In the genomic region with DNA sequence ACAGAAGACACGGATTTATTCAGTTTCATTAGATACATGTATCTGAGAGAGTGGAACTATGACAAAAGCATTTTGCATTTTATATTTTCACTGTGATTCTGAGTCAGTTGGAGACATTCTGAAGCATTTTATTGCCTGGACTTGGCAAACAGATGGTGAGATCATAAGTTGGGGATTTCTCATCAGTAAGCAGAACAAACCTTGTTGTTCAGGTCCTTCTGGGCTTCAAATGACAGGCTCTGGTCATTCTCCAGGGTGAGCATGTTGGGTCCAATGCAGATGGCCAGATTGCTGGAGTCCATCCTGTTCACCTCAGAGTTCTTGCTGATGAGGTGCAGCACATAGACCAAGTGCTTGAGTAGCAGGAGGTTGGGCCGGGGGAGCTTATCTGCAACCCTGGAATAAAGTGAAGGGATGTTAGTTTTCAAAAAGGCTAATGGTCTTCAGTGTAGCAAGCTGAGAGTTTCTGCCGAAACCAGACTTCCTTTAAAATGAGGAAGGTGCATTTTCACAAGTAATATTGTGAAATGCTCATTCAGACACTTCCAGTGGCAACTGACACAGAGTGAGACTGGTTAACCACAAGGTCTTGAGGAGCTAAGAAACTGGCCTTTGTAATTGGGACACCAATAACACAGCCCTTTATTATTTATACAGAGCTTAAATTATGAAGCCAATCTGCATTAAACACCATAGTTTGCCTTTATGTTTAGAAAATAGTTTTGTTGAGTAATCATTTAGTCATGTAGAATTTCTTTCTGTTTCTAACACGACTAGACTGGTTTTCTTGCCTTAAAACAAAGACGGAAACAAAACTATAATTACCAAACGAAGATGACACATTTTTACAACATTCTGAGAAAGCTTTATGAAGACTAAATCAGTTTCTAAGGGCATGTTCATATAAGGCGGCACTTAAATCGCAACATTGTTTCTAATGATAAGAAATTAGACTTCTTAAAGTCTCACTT, we compare ENCODE assay signal across 9 cellular contexts. TPM values are rescaled to one million over a fixed set of nuclear protein-coding genes. Genes with fewer than 3 reads are reported as not detected.
DNase-seq lines count a peak whose midpoint lies in the region; ATAC-seq, FAIRE-seq and TF ChIP-seq lines count a peak whose summit lies in the region.
"Had no signal": no experiment of that assay in that cellular context is flagged by ENCODE, and none has a peak within 500 bp of the region (broad histone marks: within the 10 kb centered on the region; RNA-seq: fewer than 3 reads in every experiment).

No MANE protein-coding gene starts in this region.

- H3K4me1 Mint-ChIP-seq in activated CD4-positive, alpha-beta memory T cell treated with anti-CD3 and anti-CD28 coated beads for 36 hours (ENCODE audit: low read depth), result peaks cover 75% of the 10 kb centered on the region

- intact Hi-C loops in activated CD4-positive, alpha-beta memory T cell treated with anti-CD3 and anti-CD28 coated beads for 36 hours (cut with micrococcal nuclease), result loop anchor here (1.0 to 2.0 kb wide), 5 partner anchors 21 to 892 kb away; no protein-coding TSS in a partner anchor
- intact Hi-C loops in kidney (cut with DNase I), result no loop called here

- H3K9me3 ChIP-seq in kidney (ENCODE audit: control insufficient read depth in 1 of 2, low read length in 2 of 2), result no peaks in the 10 kb centered on the region

- H3K4me3 Mint-ChIP-seq in activated CD4-positive, alpha-beta memory T cell treated with anti-CD3 and anti-CD28 coated beads for 36 hours, result peak overlapping the region; percentile 94

- no peaks in the 10 kb centered on the region for H3K9me3 Mint-ChIP-seq in activated CD4-positive, alpha-beta memory T cell treated with anti-CD3 and anti-CD28 coated beads for 36 hours

- H3K27ac Mint-ChIP-seq in activated CD4-positive, alpha-beta memory T cell treated with anti-CD3 and anti-CD28 coated beads for 36 hours, result peak overlapping the region; percentile 95

- POLR2A ChIA-PET in activated CD4-positive, alpha-beta memory T cell treated with anti-CD3 and anti-CD28 coated beads for 36 hours (lab: Charles Lee), result interaction anchor here (0.7 to 3.7 kb wide), 18 partner anchors 17 to 71 kb away, joined by 3 to 44 read pairs (median 6); no protein-coding TSS in a partner anchor

- no peak overlapping the region for H3K9ac ChIP-seq in kidney (ENCODE audit: low read length in 2 of 2)

- DNase-seq in G401 (ENCODE audit: low spot score) (peak; percentile 73), kidney tubule cell (ENCODE audit: low spot score) (peak; percentile 64), brain microvascular endothelial cell (no peak), COLO668 (lab: John Stamatoyannopoulos, UW; ENCODE audit: unreplicated experiment) (no peak), kidney (no peak)
- DNase-seq in activated CD4-positive, alpha-beta memory T cell treated with anti-CD3 and anti-CD28 coated beads for 36 hours, result peak; percentile 38

- H3K36me3 Mint-ChIP-seq in activated CD4-positive, alpha-beta memory T cell treated with anti-CD3 and anti-CD28 coated beads for 36 hours, result peaks cover 90% of the 10 kb centered on the region

- H3K4me3 ChIP-seq in brain microvascular endothelial cell (ENCODE audit: low read depth, low read length) (no peak overlapping the region), kidney (ENCODE audit: low read length in 2 of 2) (no peak overlapping the region)

- TF ChIP-seq CTCF in brain microvascular endothelial cell (IDR thresholded peaks at IDR 0.05; ENCODE audit: low read depth, low read length, missing control alignments), result no peak
- no peak for TF ChIP-seq CTCF in kidney (IDR thresholded peaks at IDR 0.05; ENCODE audit: borderline replicate concordance, extremely low read depth, insufficient read depth)

- CTCF ChIA-PET in activated CD4-positive, alpha-beta memory T cell treated with anti-CD3 and anti-CD28 coated beads for 36 hours (lab: Charles Lee), result interaction anchor here (0.7 to 11.6 kb wide), 9 partner anchors 19 to 95 kb away, joined by 3 to 370 read pairs (median 7); partner anchors contain the start of gene RSPH3

- no peaks in the 10 kb centered on the region for H3K27me3 Mint-ChIP-seq in activated CD4-positive, alpha-beta memory T cell treated with anti-CD3 and anti-CD28 coated beads for 36 hours

- H3K27me3 ChIP-seq in brain microvascular endothelial cell (replicated peaks), result peaks cover 5% of the 10 kb centered on the region

- H3K27ac ChIP-seq in brain microvascular endothelial cell, result no peak overlapping the region
- no peak overlapping the region for H3K27ac ChIP-seq in kidney (ENCODE audit: low read depth in 2 of 2, low read length in 2 of 2)

- H3K36me3 ChIP-seq in brain microvascular endothelial cell (replicated peaks) (no peaks in the 10 kb centered on the region), kidney (ENCODE audit: control insufficient read depth in 1 of 2, insufficient read depth in 2 of 2, low read length in 2 of 2) (no peaks in the 10 kb centered on the region)

- in situ Hi-C loops in G401 (cut with HindIII; ENCODE audit: low sequenced_read_pairs) (no loop called here), brain microvascular endothelial cell (cut with HindIII; ENCODE audit: low pct_ligation_motif_present, low sequenced_read_pairs) (no loop called here)

- FAIRE-seq in kidney (lab: Jason Lieb, UNC), result no peak

- ATAC-seq in GM19463 (IDR thresholded peaks at IDR 0.05; ENCODE audit: unreplicated experiment) (peak; percentile 77), HG03457 (IDR thresholded peaks at IDR 0.05; ENCODE audit: unreplicated experiment) (peak; percentile 67)

- no peaks in the 10 kb centered on the region for H3K4me1 ChIP-seq in kidney (ENCODE audit: control insufficient read depth in 1 of 2, insufficient read depth in 1 of 2, low read depth in 1 of 2, low read length in 2 of 2)

RNA-seq across cellular contexts. Expression of gene TAGAP, which starts 5.6 kb away (rescaled TPM):
- 0.58 TPM in 1 of 2 replicates, not detected in the other for total RNA-seq in G401 (2014; rRNA removed; shearing (Covaris generic))
- total RNA-seq in activated CD4-positive, alpha-beta memory T cell treated with anti-CD3 and anti-CD28 coated beads for 36 hours, result 10 to 100 TPM; 40.1 to 41.6 TPM
- total RNA-seq in kidney, result 8.8 TPM
- 0.45 TPM for polyA plus RNA-seq in kidney (ENCODE audit: insufficient read depth, low read depth, low replicate concordance)
- total RNA-seq: NCI-H460 had no signal

RNA-seq across cellular contexts. Expression of gene RSPH3, which starts 39.2 kb away (rescaled TPM):
- total RNA-seq in G401 (2014; rRNA removed; shearing (Covaris generic)), result 0.43 and 2.1 TPM in 2 replicates
- 1 to 10 TPM; 6.1 to 6.8 TPM for total RNA-seq in activated CD4-positive, alpha-beta memory T cell treated with anti-CD3 and anti-CD28 coated beads for 36 hours
- 20.2 TPM for total RNA-seq in kidney
- 5.5 TPM for polyA plus RNA-seq in kidney (ENCODE audit: insufficient read depth, low read depth, low replicate concordance)

Comparison
In these comparisons a context has a peak if more than half of its experiments do, and no peak if none do; other contexts are left out.
1. DNase-seq: peak in G401 (single experiment), activated CD4-positive, alpha-beta memory T cell treated with anti-CD3 and anti-CD28 coated beads for 36 hours (single experiment) and kidney tubule cell (single experiment); none in brain microvascular endothelial cell (single experiment), COLO668 (single experiment) and kidney (single experiment).